1 cellular context compared by ENCODE assay signal in genomic region chr6:117269649-117270120, GRCh38.
TF ChIP-seq lines count a peak whose summit lies in the region.

No MANE protein-coding gene starts in this region.

TF ChIP-seq in H1, 55 proteins besides CTCF, POLR2A, EP300 and RAD21:
- TF ChIP-seq SIRT6 (IDR thresholded peaks at IDR 0.05; ENCODE audit: low read length) = no peak
- peak; percentile 70; the same call in 1 of the 2 replicates for TF ChIP-seq CBX8 (IDR thresholded peaks at IDR 0.05; ENCODE audit: borderline replicate concordance, low read depth, low read length)
- TF ChIP-seq CHD2 (IDR thresholded peaks at IDR 0.05; ENCODE audit: low read length) = no peak
- no peak for TF ChIP-seq KDM5A (IDR thresholded peaks at IDR 0.05; ENCODE audit: low read length)
- peak; percentile 84 for TF ChIP-seq RNF2 (IDR thresholded peaks at IDR 0.05; ENCODE audit: borderline replicate concordance, low read depth, low read length, missing control alignments, poor library complexity, severe bottlenecking)
